1 cellular context compared by ENCODE assay signal in genomic region chr7:2873686-2874551, GRCh38.
A peak's percentile ranks its signal among the peaks of the same experiment; 100 is the strongest.
TF ChIP-seq lines count a peak whose summit lies in the region.

No MANE protein-coding gene starts in this region.

TF ChIP-seq in K562, 482 proteins besides CTCF, POLR2A, EP300 and RAD21 (continued from another document and continues in another):
- TF ChIP-seq STAT5A (IDR thresholded peaks at IDR 0.05; ENCODE audit: borderline replicate concordance, low read length) = 0 out of 2 replicates have a peak, but pooled peaks have one; percentile 36
- no peak for TF ChIP-seq ARID1B (IDR thresholded peaks at IDR 0.05)
- no peak for TF ChIP-seq DNMT1 (IDR thresholded peaks at IDR 0.05)
- no peak for TF ChIP-seq CLOCK (CRISPR knock-in tag; IDR thresholded peaks at IDR 0.05; ENCODE audit: borderline replicate concordance)
- TF ChIP-seq POLR3A (IDR thresholded peaks at IDR 0.05; ENCODE audit: borderline replicate concordance, extremely low read depth, insufficient read depth, insufficient read length) = no peak
- TF ChIP-seq ZBTB8A (IDR thresholded peaks at IDR 0.05; ENCODE audit: partially characterized antibody) = no peak
- no peak for TF ChIP-seq ZNF507 (tag; conservative IDR thresholded peaks at IDR 0.05)
- peak; percentile 64 to 79; a peak in 2 of 4 replicates for TF ChIP-seq KDM1A (IDR thresholded peaks at IDR 0.05)
- TF ChIP-seq KDM4B (IDR thresholded peaks at IDR 0.05; ENCODE audit: borderline replicate concordance in 2 of 2, low read depth in 1 of 2) = peak in 1 of 2 experiments; percentile 36; a peak in 1 of 4 replicates
- no peak for TF ChIP-seq ASH1L (IDR thresholded peaks at IDR 0.05; ENCODE audit: borderline replicate concordance, low read depth, partially characterized antibody)
- TF ChIP-seq SRSF9 (IDR thresholded peaks at IDR 0.05; ENCODE audit: borderline replicate concordance, low read depth, low read length) = no peak
- no peak for TF ChIP-seq ZNF311 (CRISPR knock-in tag; IDR thresholded peaks at IDR 0.05)
- no peak for TF ChIP-seq STAG1 (CRISPR knock-in tag; IDR thresholded peaks at IDR 0.05; ENCODE audit: borderline replicate concordance)
- 0 out of 2 replicates have a peak, but pooled peaks have one; percentile 46 for TF ChIP-seq PTBP1 (IDR thresholded peaks at IDR 0.05; ENCODE audit: low read depth, low read length)
- peak; percentile 79 for TF ChIP-seq POLR2B (IDR thresholded peaks at IDR 0.05; ENCODE audit: low read depth, partially characterized antibody)
- TF ChIP-seq BRF1 (IDR thresholded peaks at IDR 0.05; ENCODE audit: borderline replicate concordance, extremely low read depth, insufficient read length) = no peak
- TF ChIP-seq ZNF778 (CRISPR knock-in tag; IDR thresholded peaks at IDR 0.05) = no peak
- no peak for TF ChIP-seq CEBPG (CRISPR knock-in tag; IDR thresholded peaks at IDR 0.05)
- TF ChIP-seq CEBPG (tag; conservative IDR thresholded peaks at IDR 0.05 in 1 of 2, IDR thresholded peaks at IDR 0.05 in 1 of 2) = no peak
- no peak for TF ChIP-seq HDAC6 (IDR thresholded peaks at IDR 0.05; ENCODE audit: low read depth, low read length)
- peak; percentile 74 for TF ChIP-seq KDM5B (IDR thresholded peaks at IDR 0.05; ENCODE audit: insufficient replicate concordance, low read depth, low read length)
- TF ChIP-seq TCF3 (CRISPR knock-in tag; IDR thresholded peaks at IDR 0.05) = no peak
- no peak for TF ChIP-seq ZNF717 (CRISPR knock-in tag; IDR thresholded peaks at IDR 0.05)
- TF ChIP-seq EHMT2 (IDR thresholded peaks at IDR 0.05) = no peak
- peak; percentile 89 for TF ChIP-seq GTF2B (IDR thresholded peaks at IDR 0.05; ENCODE audit: extremely low read depth, insufficient read length)
- no peak for TF ChIP-seq BCL6 (CRISPR knock-in tag; IDR thresholded peaks at IDR 0.05)
- TF ChIP-seq PHB (CRISPR knock-in tag; IDR thresholded peaks at IDR 0.05) = no peak
- peak in 1 of 2 experiments; percentile 16 for TF ChIP-seq E2F6 (IDR thresholded peaks at IDR 0.05; ENCODE audit: borderline replicate concordance in 1 of 2, extremely low read depth in 1 of 2, insufficient read depth in 1 of 2, insufficient read length in 1 of 2, low read depth in 1 of 2, low read length in 1 of 2, poor library complexity in 1 of 2, severe bottlenecking in 1 of 2)
- no peak for TF ChIP-seq FOXM1 (IDR thresholded peaks at IDR 0.05; ENCODE audit: low read depth)
- TF ChIP-seq FOXM1 (CRISPR knock-in tag; IDR thresholded peaks at IDR 0.05; ENCODE audit: low read depth) = no peak
- no peak for TF ChIP-seq MXD1 (CRISPR knock-in tag; IDR thresholded peaks at IDR 0.05; ENCODE audit: borderline replicate concordance, poor library complexity, severe bottlenecking)
- TF ChIP-seq ZNF589 (CRISPR knock-in tag; IDR thresholded peaks at IDR 0.05; ENCODE audit: low read depth) = no peak
- peak; percentile 95 for TF ChIP-seq PML (IDR thresholded peaks at IDR 0.05; ENCODE audit: low read length)
- no peak for TF ChIP-seq ETV1 (tag; conservative IDR thresholded peaks at IDR 0.05; ENCODE audit: low read depth)
- no peak for TF ChIP-seq HMGN3 (IDR thresholded peaks at IDR 0.05; ENCODE audit: borderline replicate concordance, extremely low read depth, insufficient read length, low read depth, low read length)
- TF ChIP-seq ZNF668 (CRISPR knock-in tag; IDR thresholded peaks at IDR 0.05) = no peak
- TF ChIP-seq SUPT5H (IDR thresholded peaks at IDR 0.05) = peak; percentile 92
- TF ChIP-seq ZBTB34 (CRISPR knock-in tag; IDR thresholded peaks at IDR 0.05) = no peak
- TF ChIP-seq EWSR1 (IDR thresholded peaks at IDR 0.05; ENCODE audit: borderline replicate concordance, low read depth, partially characterized antibody) = peak; percentile 70
- no peak for TF ChIP-seq XRCC3 (IDR thresholded peaks at IDR 0.05)
- no peak for TF ChIP-seq CBX8 (IDR thresholded peaks at IDR 0.05; ENCODE audit: borderline replicate concordance, extremely low read depth, low read depth, low read length, poor library complexity, severe bottlenecking)
- no peak for TF ChIP-seq TOE1 (IDR thresholded peaks at IDR 0.05; ENCODE audit: borderline replicate concordance)
- TF ChIP-seq TOE1 (CRISPR knock-in tag; IDR thresholded peaks at IDR 0.05; ENCODE audit: borderline replicate concordance, low read depth) = no peak
- TF ChIP-seq MBD2 (IDR thresholded peaks at IDR 0.05; ENCODE audit: borderline replicate concordance, low read depth) = peak; percentile 52; the same call in 1 of the 2 replicates
- TF ChIP-seq ZFP1 (CRISPR knock-in tag; IDR thresholded peaks at IDR 0.05) = no peak
- TF ChIP-seq ZEB2 (IDR thresholded peaks at IDR 0.05) = 0 out of 2 replicates have a peak, but pooled peaks have one; percentile 42
- TF ChIP-seq MCM5 (IDR thresholded peaks at IDR 0.05; ENCODE audit: low read depth) = no peak
- TF ChIP-seq FUS (optimal IDR thresholded peaks at IDR 0.05; ENCODE audit: low read depth, low read length) = no peak
- TF ChIP-seq SRF (CRISPR knock-in tag; IDR thresholded peaks at IDR 0.05) = peak in 1 of 2 experiments; percentile 11; a peak in 1 of 4 replicates
- no peak for TF ChIP-seq CCAR2 (IDR thresholded peaks at IDR 0.05; ENCODE audit: low read depth, low read length)
- no peak for TF ChIP-seq HDAC1 (IDR thresholded peaks at IDR 0.05)
- peak in 1 of 2 experiments; percentile 36; a peak in 1 of 4 replicates for TF ChIP-seq SIN3A (IDR thresholded peaks at IDR 0.05; ENCODE audit: borderline replicate concordance in 2 of 2, control insufficient read depth in 1 of 2, low read depth in 2 of 2, low read length in 2 of 2)
- TF ChIP-seq ELF4 (CRISPR knock-in tag; IDR thresholded peaks at IDR 0.05) = no peak
- TF ChIP-seq TEAD4 (IDR thresholded peaks at IDR 0.05; ENCODE audit: low read length) = peak; percentile 70
- TF ChIP-seq TEAD4 (CRISPR knock-in tag; IDR thresholded peaks at IDR 0.05; ENCODE audit: borderline replicate concordance) = no peak
- TF ChIP-seq SRSF3 (IDR thresholded peaks at IDR 0.05; ENCODE audit: insufficient read depth, low read length) = no peak
- no peak for TF ChIP-seq USF1 (CRISPR knock-in tag; IDR thresholded peaks at IDR 0.05)
- TF ChIP-seq TEAD2 (tag; IDR thresholded peaks at IDR 0.05) = no peak
- TF ChIP-seq TRIM24 (IDR thresholded peaks at IDR 0.05) = no peak
- no peak for TF ChIP-seq PTTG1 (tag; IDR thresholded peaks at IDR 0.05; ENCODE audit: low read depth)
- no peak for TF ChIP-seq PHB2 (IDR thresholded peaks at IDR 0.05; ENCODE audit: low read depth)
- no peak for TF ChIP-seq MYNN (IDR thresholded peaks at IDR 0.05)
- no peak for TF ChIP-seq MYNN (CRISPR knock-in tag; IDR thresholded peaks at IDR 0.05)
- no peak for TF ChIP-seq ATF6 (CRISPR knock-in tag; IDR thresholded peaks at IDR 0.05)
